Comparison of ENCODE assay signal across 8 cellular contexts in the genomic region with DNA sequence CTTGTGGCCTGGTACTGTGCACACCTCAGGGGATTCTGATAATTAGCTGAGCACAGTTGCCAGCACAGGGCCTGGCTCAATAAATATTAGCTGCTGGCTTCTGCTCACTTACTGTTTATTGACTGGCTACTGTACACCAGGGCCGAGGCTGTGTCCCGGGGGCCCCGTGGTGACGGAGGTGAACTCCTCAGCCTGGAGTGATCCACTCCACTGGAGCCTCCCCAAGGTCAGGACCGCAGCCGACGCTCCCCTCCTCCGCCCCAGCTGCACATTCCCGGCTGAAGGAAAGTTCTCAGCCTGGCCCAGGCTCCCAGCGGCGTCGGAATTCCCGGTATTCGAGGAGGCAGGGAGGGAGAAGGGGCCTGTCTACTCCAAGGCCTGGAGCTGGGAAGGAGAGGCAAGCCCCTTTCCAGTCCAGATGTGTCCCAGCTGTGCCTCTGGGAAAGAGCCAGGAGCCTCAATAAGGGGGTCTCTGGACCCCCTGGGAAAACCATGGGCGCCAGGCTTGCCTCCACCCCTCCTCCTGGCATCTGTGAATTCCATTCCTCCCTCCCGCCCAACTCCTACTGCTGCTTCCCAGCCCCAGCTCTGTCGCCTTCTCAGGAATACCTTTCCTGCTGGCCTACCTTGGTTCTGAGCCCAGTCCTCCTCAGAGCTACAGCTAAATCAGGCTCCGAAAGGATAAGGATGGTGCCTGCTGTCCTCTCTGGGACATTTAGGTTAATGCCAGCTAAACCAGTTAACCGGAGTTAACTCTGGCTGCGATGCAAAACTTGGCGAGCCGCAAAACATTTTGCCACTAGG. TPM values are rescaled to one million over a fixed set of nuclear protein-coding genes. Genes with fewer than 3 reads are reported as not detected.
A peak's percentile ranks its signal among the peaks of the same experiment; 100 is the strongest.
DNase-seq lines count a peak whose midpoint lies in the region; ATAC-seq, FAIRE-seq and TF ChIP-seq lines count a peak whose summit lies in the region.

No MANE protein-coding gene starts in this region.

- peaks cover 28% of the 10 kb centered on the region for H3K36me3 ChIP-seq in BE2C

- no peak for ATAC-seq in stimulated activated naive CD8-positive, alpha-beta T cell treated with anti-CD3 and anti-CD28 coated beads, Interleukin-15, Interleukin-2, amounts not matched to agents 100 U/mL and 50 U/mL, for 24 hours

- DNase-seq in epidermal melanocyte (ENCODE audit: insufficient read length, low spot score), result peak; percentile 75
- peak; percentile 65 for DNase-seq in mucosa of gallbladder (ENCODE audit: low spot score)
- DNase-seq in AML-193 (lab: John Stamatoyannopoulos, UW), result no peak
- DNase-seq in stimulated activated naive CD8-positive, alpha-beta T cell treated with anti-CD3 and anti-CD28 coated beads, Interleukin-15, Interleukin-2, amounts not matched to agents 100 U/mL and 50 U/mL, for 24 hours, result no peak
- DNase-seq in BE2C, result no peak
- no peak for DNase-seq in putamen (ENCODE audit: low spot score)

- TF ChIP-seq RAD21 in Ishikawa (IDR thresholded peaks at IDR 0.05; ENCODE audit: low read depth), result no peak

- TF ChIP-seq EP300 in Ishikawa (IDR thresholded peaks at IDR 0.05; ENCODE audit: borderline replicate concordance), result peak; percentile 69; the same call in 1 of the 2 replicates

- no peak overlapping the region for H3K4me3 ChIP-seq in BE2C (ENCODE audit: low read depth, low read length)

- H3K9me3 ChIP-seq in BE2C, result no peaks in the 10 kb centered on the region

- FAIRE-seq in A204.1 (lab: Jason Lieb, UNC), result peak; percentile 25

- H3K27me3 ChIP-seq in BE2C, result no peaks in the 10 kb centered on the region

- H3K4me1 ChIP-seq in BE2C, result no peaks in the 10 kb centered on the region

- TF ChIP-seq CTCF in BE2C (IDR thresholded peaks at IDR 0.05; ENCODE audit: low read depth, low read length), result no peak

TF ChIP-seq in Ishikawa, 13 proteins besides CTCF, POLR2A, EP300 and RAD21:
- no peak for TF ChIP-seq CEBPB (IDR thresholded peaks at IDR 0.05)
- TF ChIP-seq, protein P1, sequence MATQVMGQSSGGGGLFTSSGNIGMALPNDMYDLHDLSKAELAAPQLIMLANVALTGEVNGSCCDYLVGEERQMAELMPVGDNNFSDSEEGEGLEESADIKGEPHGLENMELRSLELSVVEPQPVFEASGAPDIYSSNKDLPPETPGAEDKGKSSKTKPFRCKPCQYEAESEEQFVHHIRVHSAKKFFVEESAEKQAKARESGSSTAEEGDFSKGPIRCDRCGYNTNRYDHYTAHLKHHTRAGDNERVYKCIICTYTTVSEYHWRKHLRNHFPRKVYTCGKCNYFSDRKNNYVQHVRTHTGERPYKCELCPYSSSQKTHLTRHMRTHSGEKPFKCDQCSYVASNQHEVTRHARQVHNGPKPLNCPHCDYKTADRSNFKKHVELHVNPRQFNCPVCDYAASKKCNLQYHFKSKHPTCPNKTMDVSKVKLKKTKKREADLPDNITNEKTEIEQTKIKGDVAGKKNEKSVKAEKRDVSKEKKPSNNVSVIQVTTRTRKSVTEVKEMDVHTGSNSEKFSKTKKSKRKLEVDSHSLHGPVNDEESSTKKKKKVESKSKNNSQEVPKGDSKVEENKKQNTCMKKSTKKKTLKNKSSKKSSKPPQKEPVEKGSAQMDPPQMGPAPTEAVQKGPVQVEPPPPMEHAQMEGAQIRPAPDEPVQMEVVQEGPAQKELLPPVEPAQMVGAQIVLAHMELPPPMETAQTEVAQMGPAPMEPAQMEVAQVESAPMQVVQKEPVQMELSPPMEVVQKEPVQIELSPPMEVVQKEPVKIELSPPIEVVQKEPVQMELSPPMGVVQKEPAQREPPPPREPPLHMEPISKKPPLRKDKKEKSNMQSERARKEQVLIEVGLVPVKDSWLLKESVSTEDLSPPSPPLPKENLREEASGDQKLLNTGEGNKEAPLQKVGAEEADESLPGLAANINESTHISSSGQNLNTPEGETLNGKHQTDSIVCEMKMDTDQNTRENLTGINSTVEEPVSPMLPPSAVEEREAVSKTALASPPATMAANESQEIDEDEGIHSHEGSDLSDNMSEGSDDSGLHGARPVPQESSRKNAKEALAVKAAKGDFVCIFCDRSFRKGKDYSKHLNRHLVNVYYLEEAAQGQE (IDR thresholded peaks at IDR 0.05; ENCODE audit: low read depth), result no peak
- TF ChIP-seq TAF1 (IDR thresholded peaks at IDR 0.05; ENCODE audit: low read depth), result no peak
- no peak; the same call in 1 of the 2 replicates for TF ChIP-seq FOXM1 (IDR thresholded peaks at IDR 0.05; ENCODE audit: borderline replicate concordance, low read depth)
- peak; percentile 98 for TF ChIP-seq TEAD4 (IDR thresholded peaks at IDR 0.05)
- TF ChIP-seq, protein P2, sequence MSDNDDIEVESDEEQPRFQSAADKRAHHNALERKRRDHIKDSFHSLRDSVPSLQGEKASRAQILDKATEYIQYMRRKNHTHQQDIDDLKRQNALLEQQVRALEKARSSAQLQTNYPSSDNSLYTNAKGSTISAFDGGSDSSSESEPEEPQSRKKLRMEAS (IDR thresholded peaks at IDR 0.05), result peak; percentile 56; the same call in 1 of the 2 replicates
- TF ChIP-seq NFIC (IDR thresholded peaks at IDR 0.05), result no peak
- no peak for TF ChIP-seq EGR1 (IDR thresholded peaks at IDR 0.05)
- peak; percentile 97 for TF ChIP-seq ZBTB7A (IDR thresholded peaks at IDR 0.05; ENCODE audit: low read depth)
- TF ChIP-seq TCF12 (IDR thresholded peaks at IDR 0.05; ENCODE audit: low read depth), result peak; percentile 89

RNA-seq across cellular contexts. Expression of a gene that starts 7.2 kb away (rescaled TPM):
- total RNA-seq in mucosa of gallbladder, result 1,378 TPM
- 3,669 TPM for polyA plus RNA-seq in BE2C (2012; ENCODE audit: insufficient read depth, insufficient read length, low read depth)

RNA-seq across cellular contexts. Expression of a gene that starts 16.0 kb away (rescaled TPM):
- total RNA-seq in mucosa of gallbladder, result 41.8 TPM
- 35.9 TPM for polyA plus RNA-seq in BE2C (2012; ENCODE audit: insufficient read depth, insufficient read length, low read depth)

RNA-seq across cellular contexts. Expression of a gene that starts 16.9 kb away (rescaled TPM):
- total RNA-seq in mucosa of gallbladder, result 157 TPM
- 272 TPM for polyA plus RNA-seq in BE2C (2012; ENCODE audit: insufficient read depth, insufficient read length, low read depth)

RNA-seq across cellular contexts. Expression of a gene that starts 21.9 kb away (rescaled TPM):
- total RNA-seq in mucosa of gallbladder, result 180 TPM
- 16.7 TPM for polyA plus RNA-seq in BE2C (2012; ENCODE audit: insufficient read depth, insufficient read length, low read depth)

RNA-seq across cellular contexts. Expression of a gene that starts 37.3 kb away (rescaled TPM):
- 46.0 TPM for total RNA-seq in mucosa of gallbladder
- polyA plus RNA-seq in BE2C (2012; ENCODE audit: insufficient read depth, insufficient read length, low read depth), result 101 TPM

Comparison
In these comparisons a context has a peak if more than half of its experiments do, and no peak if none do; other contexts are left out.
1. DNase-seq: peak in epidermal melanocyte (single experiment) and mucosa of gallbladder (single experiment); none in AML-193 (0 of 2), stimulated activated naive CD8-positive, alpha-beta T cell treated with anti-CD3 and anti-CD28 coated beads, Interleukin-15, Interleukin-2, amounts not matched to agents 100 U/mL and 50 U/mL, for 24 hours (single experiment), BE2C (single experiment) and putamen (single experiment).